In genomic region chr19:1400281-1401137, GRCh38 we compare ENCODE assay signal across 1 cellular context.
A peak's percentile ranks its signal among the peaks of the same experiment; 100 is the strongest.
TF ChIP-seq lines count a peak whose summit lies in the region.

No MANE protein-coding gene starts in this region.

TF ChIP-seq in HepG2, 621 proteins besides CTCF, POLR2A, EP300 and RAD21 (continued from another document and continues in another):
- TF ChIP-seq HMGXB4 (CRISPR knock-in tag; IDR thresholded peaks at IDR 0.05; ENCODE audit: borderline replicate concordance in 1 of 2, low read depth in 1 of 2) (no peak; a peak in 3 of 4 replicates), EZH2 (conservative IDR thresholded peaks at IDR 0.05; ENCODE audit: low read depth, low read length) (no peak), ZNF543 (CRISPR knock-in tag; IDR thresholded peaks at IDR 0.05) (peak; percentile 8; the same call in 1 of the 2 replicates), YY1 (IDR thresholded peaks at IDR 0.05; ENCODE audit: insufficient read depth, insufficient replicate concordance, low read depth, low read length) (no peak), ZBTB39 (CRISPR knock-in tag; IDR thresholded peaks at IDR 0.05) (no peak), ZNF598 (CRISPR knock-in tag; IDR thresholded peaks at IDR 0.05; ENCODE audit: borderline replicate concordance) (0 out of 2 replicates have a peak, but pooled peaks have one; percentile 24), ZUFSP (CRISPR knock-in tag; IDR thresholded peaks at IDR 0.05; ENCODE audit: borderline replicate concordance) (no peak), ZNF788 (CRISPR knock-in tag; IDR thresholded peaks at IDR 0.05; ENCODE audit: borderline replicate concordance) (peak; percentile 95; the same call in 1 of the 2 replicates), SMARCC2 (IDR thresholded peaks at IDR 0.05) (no peak), FOSL2 (CRISPR knock-in tag; IDR thresholded peaks at IDR 0.05) (peak; percentile 67), ZBED4 (CRISPR knock-in tag; IDR thresholded peaks at IDR 0.05; ENCODE audit: borderline replicate concordance) (no peak), NFATC3 (CRISPR knock-in tag; IDR thresholded peaks at IDR 0.05) (no peak), RORA (CRISPR knock-in tag; IDR thresholded peaks at IDR 0.05) (no peak), ZNF468 (CRISPR knock-in tag; IDR thresholded peaks at IDR 0.05) (no peak), TEAD2 (CRISPR knock-in tag; IDR thresholded peaks at IDR 0.05) (no peak), MZF1 (CRISPR knock-in tag; IDR thresholded peaks at IDR 0.05; ENCODE audit: borderline replicate concordance) (no peak), ZNF292 (CRISPR knock-in tag; IDR thresholded peaks at IDR 0.05; ENCODE audit: borderline replicate concordance, low read depth) (no peak), ZBTB7A (CRISPR knock-in tag; IDR thresholded peaks at IDR 0.05) (peak; percentile 83), MTERF4 (CRISPR knock-in tag; IDR thresholded peaks at IDR 0.05) (no peak), ZNF333 (CRISPR knock-in tag; IDR thresholded peaks at IDR 0.05; ENCODE audit: borderline replicate concordance) (peak; percentile 19; the same call in 1 of the 2 replicates), ZNF382 (CRISPR knock-in tag; IDR thresholded peaks at IDR 0.05; ENCODE audit: borderline replicate concordance) (no peak), ZNF101 (CRISPR knock-in tag; IDR thresholded peaks at IDR 0.05; ENCODE audit: borderline replicate concordance, low read depth) (no peak), SRSF9 (IDR thresholded peaks at IDR 0.05; ENCODE audit: borderline replicate concordance, insufficient read depth, low read depth, low read length, poor library complexity, severe bottlenecking) (no peak), TEAD3 (CRISPR knock-in tag; optimal IDR thresholded peaks at IDR 0.05; ENCODE audit: borderline replicate concordance) (no peak), CREM (IDR thresholded peaks at IDR 0.05) (peak; percentile 68; the same call in 1 of the 2 replicates), CREM (CRISPR knock-in tag; IDR thresholded peaks at IDR 0.05) (no peak), ZNF367 (CRISPR knock-in tag; IDR thresholded peaks at IDR 0.05; ENCODE audit: borderline replicate concordance) (no peak), ZNF20 (CRISPR knock-in tag; IDR thresholded peaks at IDR 0.05) (no peak), PBX2 (CRISPR knock-in tag; IDR thresholded peaks at IDR 0.05) (peak; percentile 59), BORCS8-MEF2B (CRISPR knock-in tag; IDR thresholded peaks at IDR 0.05) (peak; percentile 4; the same call in 1 of the 2 replicates), ZFP1 (CRISPR knock-in tag; IDR thresholded peaks at IDR 0.05) (no peak), ETV6 (CRISPR knock-in tag; conservative IDR thresholded peaks at IDR 0.05) (no peak), RARA (CRISPR knock-in tag; IDR thresholded peaks at IDR 0.05) (peak; percentile 27), ZNF24 (IDR thresholded peaks at IDR 0.05) (no peak), CENPX (CRISPR knock-in tag; IDR thresholded peaks at IDR 0.05) (no peak), ESRRA (CRISPR knock-in tag; IDR thresholded peaks at IDR 0.05; ENCODE audit: low read depth) (peak; percentile 36; the same call in 1 of the 2 replicates), SMAD3 (CRISPR knock-in tag; IDR thresholded peaks at IDR 0.05) (peak; percentile 45; the same call in 1 of the 2 replicates), KLF9 (CRISPR knock-in tag; IDR thresholded peaks at IDR 0.05; ENCODE audit: low read depth) (no peak), ZNF709 (CRISPR knock-in tag; IDR thresholded peaks at IDR 0.05) (no peak), JUND (CRISPR knock-in tag; IDR thresholded peaks at IDR 0.05) (peak; percentile 48; the same call in 1 of the 2 replicates), ZC3H4 (CRISPR knock-in tag; IDR thresholded peaks at IDR 0.05; ENCODE audit: borderline replicate concordance) (peak; percentile 45; the same call in 1 of the 2 replicates), FOXA1 (IDR thresholded peaks at IDR 0.05) (no peak), FOXA1 (CRISPR knock-in tag; IDR thresholded peaks at IDR 0.05) (peak; percentile 66), ZNF318 (CRISPR knock-in tag; IDR thresholded peaks at IDR 0.05) (no peak), HNRNPL (IDR thresholded peaks at IDR 0.05; ENCODE audit: low read depth, low read length) (peak; percentile 83; the same call in 1 of the 2 replicates), ZNF589 (CRISPR knock-in tag; conservative IDR thresholded peaks at IDR 0.05) (no peak)
